Comparison of ENCODE assay signal across 12 cellular contexts in the genomic region with DNA sequence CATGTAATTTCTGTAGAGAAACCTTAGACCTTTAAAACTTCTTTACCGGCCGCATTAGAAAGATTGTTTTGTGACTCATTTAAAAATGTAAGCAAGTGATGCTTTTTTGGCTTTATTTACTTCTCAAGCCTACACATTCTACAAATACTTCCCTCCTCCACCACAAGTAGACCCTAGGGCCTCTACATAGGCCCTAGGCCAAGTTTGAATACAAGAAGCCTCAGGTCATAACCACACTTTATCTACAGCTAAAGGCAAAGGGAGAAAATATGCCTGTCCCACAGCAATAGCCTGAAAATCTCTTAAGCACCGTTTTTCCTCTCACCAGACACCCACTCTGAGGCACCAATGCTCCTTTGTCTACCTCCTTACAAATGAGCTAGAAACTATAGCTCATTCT. TPM values are rescaled to one million over a fixed set of nuclear protein-coding genes. Genes with fewer than 3 reads are reported as not detected.
DNase-seq lines count a peak whose midpoint lies in the region; TF ChIP-seq lines count a peak whose summit lies in the region.
"Had no signal": no experiment of that assay in that cellular context is flagged by ENCODE, and none has a peak within 500 bp of the region (broad histone marks: within the 10 kb centered on the region; RNA-seq: fewer than 3 reads in every experiment).

No MANE protein-coding gene starts in this region.

- no peaks in the 10 kb centered on the region for H3K9me3 Mint-ChIP-seq in activated T-helper 1 cell treated with anti-CD3 and anti-CD28 coated beads, Interleukin-12 subunit alpha, Interleukin-12 subunit beta, Interleukin-2, Interleukin-4 antibody, amounts not matched to agents 30 ng/mL and 10 ng/mL and 1 ng/mL, durations not matched to agents 14 hours and 24 hours and 36 hours
- H3K9me3 Mint-ChIP-seq: neural crest cell had no signal

- H3K36me3 ChIP-seq in fibroblast of lung (ENCODE audit: control insufficient read depth, insufficient read depth, low read length), result peaks cover 6% of the 10 kb centered on the region
- H3K36me3 ChIP-seq in osteoblast (ENCODE audit: insufficient read depth, low read length), result peaks cover 69% of the 10 kb centered on the region
- no peaks in the 10 kb centered on the region for H3K36me3 ChIP-seq in ovary

- intact Hi-C loops in activated T-helper 1 cell treated with anti-CD3 and anti-CD28 coated beads, Interleukin-12 subunit alpha, Interleukin-12 subunit beta, Interleukin-2, Interleukin-4 antibody, amounts not matched to agents 30 ng/mL and 10 ng/mL and 1 ng/mL, durations not matched to agents 14 hours and 24 hours and 36 hours (cut with micrococcal nuclease), result loop anchor here (2.0 kb wide), 1 partner anchor 13 kb away; no protein-coding TSS in a partner anchor
- intact Hi-C loops in posterior vena cava (cut with DNase I), result loop anchor here in 1 of 2 donors (2.0 kb wide), 1 partner anchor 25 kb away; no protein-coding TSS in a partner anchor
- intact Hi-C loops in ovary (cut with DNase I), result no loop called here

- H4K20me1 ChIP-seq in fibroblast of lung (ENCODE audit: control insufficient read depth, extremely low read depth, insufficient read depth, low read length), result no peaks in the 10 kb centered on the region
- no peaks in the 10 kb centered on the region for H4K20me1 ChIP-seq in osteoblast (ENCODE audit: insufficient read depth, low read length)

- WGBS in ovary, 3 donors, result 9 to 11% (median 11%) methylated on average over 3 of the region's 3 CpGs

- no peak for TF ChIP-seq POLR2A in ovary (IDR thresholded peaks at IDR 0.05)

- H2AFZ ChIP-seq in fibroblast of lung (ENCODE audit: low read length) (no peak overlapping the region), osteoblast (ENCODE audit: low read length) (no peak overlapping the region)

- H3K79me2 ChIP-seq in fibroblast of lung (ENCODE audit: control insufficient read depth, insufficient read depth, low read length), result peaks cover 3% of the 10 kb centered on the region
- peaks cover 10% of the 10 kb centered on the region for H3K79me2 ChIP-seq in osteoblast (ENCODE audit: insufficient read depth, low read length)

- no peaks in the 10 kb centered on the region for H3K4me1 Mint-ChIP-seq in activated T-helper 1 cell treated with anti-CD3 and anti-CD28 coated beads, Interleukin-12 subunit alpha, Interleukin-12 subunit beta, Interleukin-2, Interleukin-4 antibody, amounts not matched to agents 30 ng/mL and 10 ng/mL and 1 ng/mL, durations not matched to agents 14 hours and 24 hours and 36 hours (ENCODE audit: low read depth)

- H3K4me1 ChIP-seq in fibroblast of lung (ENCODE audit: control insufficient read depth, extremely low read depth, insufficient read depth, low read length) (peaks cover 23% of the 10 kb centered on the region), osteoblast (ENCODE audit: insufficient read depth, low read length) (peaks cover 41% of the 10 kb centered on the region), ovary (ENCODE audit: insufficient read depth) (peaks cover 3% of the 10 kb centered on the region)

- peak overlapping the region; percentile 76 for H3K27ac ChIP-seq in fibroblast of lung (ENCODE audit: insufficient read depth, low read length)
- H3K27ac ChIP-seq in osteoblast (ENCODE audit: low read depth, low read length), result peak overlapping the region; percentile 86
- H3K27ac ChIP-seq in ovary, result peak overlapping the region in 1 of 2 donors; percentile 43

- H3K27me3 ChIP-seq in fibroblast of lung (ENCODE audit: control insufficient read depth, insufficient read depth, low read length) (no peaks in the 10 kb centered on the region), osteoblast (ENCODE audit: insufficient read depth, low read length) (no peaks in the 10 kb centered on the region), ovary (no peaks in the 10 kb centered on the region)

- H3K4me2 ChIP-seq in fibroblast of lung (ENCODE audit: extremely low read depth, insufficient read depth, low read length), result peak overlapping the region; percentile 46
- peak overlapping the region; percentile 54 for H3K4me2 ChIP-seq in osteoblast (ENCODE audit: insufficient read depth, low read length)

- H3K27me3 Mint-ChIP-seq in activated T-helper 1 cell treated with anti-CD3 and anti-CD28 coated beads, Interleukin-12 subunit alpha, Interleukin-12 subunit beta, Interleukin-2, Interleukin-4 antibody, amounts not matched to agents 30 ng/mL and 10 ng/mL and 1 ng/mL, durations not matched to agents 14 hours and 24 hours and 36 hours (ENCODE audit: insufficient read depth), result no peaks in the 10 kb centered on the region

- DNase-seq in AG20443 (ENCODE audit: low spot score) (peak; percentile 71), NCI-H226 (peak; percentile 81), fibroblast of lung (ENCODE audit: low read depth in 2 of 2) (peak; percentile 92 to 97), osteoblast (ENCODE audit: insufficient read length, low spot score, missing footprints) (peak; percentile 78), posterior vena cava (ENCODE audit: low spot score) (no peak), T1000 (lab: John Stamatoyannopoulos, UW) (no peak), ovary (no peak)
- DNase-seq in activated T-helper 1 cell treated with anti-CD3 and anti-CD28 coated beads, Interleukin-12 subunit alpha, Interleukin-12 subunit beta, Interleukin-2, Interleukin-4 antibody, amounts not matched to agents 30 ng/mL and 10 ng/mL and 1 ng/mL, durations not matched to agents 14 hours and 24 hours and 36 hours (ENCODE audit: low spot score), result no peak
- DNase-seq: activated T-cell treated with anti-CD3 and anti-CD28 coated beads, Interleukin-2, amount 50 U/mL, for 1 hour; DND-41; NCI-H1436 treated with DMSO at 0.1 percent for 48 hours had no signal

- H3K9ac ChIP-seq in fibroblast of lung (ENCODE audit: insufficient read depth, low read length), result no peak overlapping the region

- H3K9me3 ChIP-seq in fibroblast of lung (ENCODE audit: control insufficient read depth, insufficient read depth, low read depth, low read length), result no peaks in the 10 kb centered on the region
- H3K9me3 ChIP-seq in osteoblast (ENCODE audit: low read depth, low read length), result no peaks in the 10 kb centered on the region
- no peaks in the 10 kb centered on the region for H3K9me3 ChIP-seq in ovary

- TF ChIP-seq CTCF in fibroblast of lung (conservative IDR thresholded peaks at IDR 0.05 in 1 of 2, IDR thresholded peaks at IDR 0.05 in 1 of 2; ENCODE audit: low read depth in 1 of 2, low read length in 2 of 2) (no peak), osteoblast (IDR thresholded peaks at IDR 0.05; ENCODE audit: extremely low read depth, low read depth, low read length) (no peak), ovary (IDR thresholded peaks at IDR 0.05) (no peak)

- H3K4me3 Mint-ChIP-seq in activated T-helper 1 cell treated with anti-CD3 and anti-CD28 coated beads, Interleukin-12 subunit alpha, Interleukin-12 subunit beta, Interleukin-2, Interleukin-4 antibody, amounts not matched to agents 30 ng/mL and 10 ng/mL and 1 ng/mL, durations not matched to agents 14 hours and 24 hours and 36 hours, result no peak overlapping the region
- H3K4me3 Mint-ChIP-seq: neural crest cell had no signal

- no peak overlapping the region for H3K27ac Mint-ChIP-seq in activated T-helper 1 cell treated with anti-CD3 and anti-CD28 coated beads, Interleukin-12 subunit alpha, Interleukin-12 subunit beta, Interleukin-2, Interleukin-4 antibody, amounts not matched to agents 30 ng/mL and 10 ng/mL and 1 ng/mL, durations not matched to agents 14 hours and 24 hours and 36 hours

- no peak for TF ChIP-seq EP300 in ovary (IDR thresholded peaks at IDR 0.05)

- peaks cover 44% of the 10 kb centered on the region for H3K36me3 Mint-ChIP-seq in activated T-helper 1 cell treated with anti-CD3 and anti-CD28 coated beads, Interleukin-12 subunit alpha, Interleukin-12 subunit beta, Interleukin-2, Interleukin-4 antibody, amounts not matched to agents 30 ng/mL and 10 ng/mL and 1 ng/mL, durations not matched to agents 14 hours and 24 hours and 36 hours (ENCODE audit: low read depth)

- H3K4me3 ChIP-seq in fibroblast of lung (replicated peaks in 1 of 4; ENCODE audit: control extremely low read depth in 1 of 4, insufficient read depth in 1 of 4, low read depth in 3 of 4, low read length in 4 of 4) (no peak overlapping the region), osteoblast (ENCODE audit: insufficient read depth, low read length) (no peak overlapping the region), ovary (no peak overlapping the region)

RNA-seq across cellular contexts. Expression of a gene that starts 53.9 kb away (rescaled TPM):
- total RNA-seq in fibroblast of lung, result 522 and 674 TPM in 2 replicates
- polyA plus RNA-seq in fibroblast of lung, result 245 and 275 TPM in 2 replicates
- 187 and 207 TPM in 2 replicates for polyA plus RNA-seq in fibroblast of lung (2012)
- polyA minus RNA-seq in fibroblast of lung (ENCODE audit: low replicate concordance), result 111 and 122 TPM in 2 replicates
- total RNA-seq in osteoblast, result 444 and 497 TPM in 2 replicates
- 195 and 205 TPM in 2 replicates for total RNA-seq in activated T-helper 1 cell treated with anti-CD3 and anti-CD28 coated beads, Interleukin-12 subunit alpha, Interleukin-12 subunit beta, Interleukin-2, Interleukin-4 antibody, amounts not matched to agents 30 ng/mL and 10 ng/mL and 1 ng/mL, durations not matched to agents 14 hours and 24 hours and 36 hours
- total RNA-seq in posterior vena cava, result 100 to 1,000 TPM; 223 to 231 TPM
- 100 to 1,000 TPM in 6 of 7 donors, 10 to 100 TPM in 1; 96.2 to 233 (median 159) TPM for total RNA-seq in ovary
- polyA plus RNA-seq in ovary, result 100 to 1,000 TPM in 1 of 2 donors, 10 to 100 TPM in 1; 64.1 to 136 TPM

Comparison
In these comparisons a context has a peak if more than half of its experiments do, and no peak if none do; other contexts are left out.
1. DNase-seq: peak in AG20443 (single experiment), NCI-H226 (single experiment), fibroblast of lung (2 of 2) and osteoblast (single experiment); none in activated T-helper 1 cell treated with anti-CD3 and anti-CD28 coated beads, Interleukin-12 subunit alpha, Interleukin-12 subunit beta, Interleukin-2, Interleukin-4 antibody, amounts not matched to agents 30 ng/mL and 10 ng/mL and 1 ng/mL, durations not matched to agents 14 hours and 24 hours and 36 hours (single experiment), posterior vena cava (single experiment), T1000 (single experiment) and ovary (0 of 5).